In genomic region chr7:24931787-24932186, GRCh38 we compare ENCODE assay signal across 27 cellular contexts. TPM values are rescaled to one million over a fixed set of nuclear protein-coding genes. Genes with fewer than 3 reads are reported as not detected.
DNase-seq lines count a peak whose midpoint lies in the region; ATAC-seq, FAIRE-seq and TF ChIP-seq lines count a peak whose summit lies in the region.
"Had no signal": no experiment of that assay in that cellular context is flagged by ENCODE, and none has a peak within 500 bp of the region (broad histone marks: within the 10 kb centered on the region; RNA-seq: fewer than 3 reads in every experiment).

No MANE protein-coding gene starts in this region.

- H3K27me3 Mint-ChIP-seq in GM23338 (ENCODE audit: insufficient read depth, low read depth, poor library complexity) (peaks cover 4% of the 10 kb centered on the region), endothelial cell (ENCODE audit: unreplicated experiment) (no peaks in the 10 kb centered on the region)
- H3K27me3 Mint-ChIP-seq: CD4-positive, alpha-beta memory T cell; T-cell had no signal

- H3K27me3 ChIP-seq in GM23338 (ENCODE audit: insufficient read depth) (no peaks in the 10 kb centered on the region), Karpas-422 (ENCODE audit: low read length) (no peaks in the 10 kb centered on the region), K562 (ENCODE audit: control insufficient read depth in 2 of 2, insufficient read depth in 2 of 2, low read length in 2 of 2) (no peaks in the 10 kb centered on the region), parathyroid adenoma (ENCODE audit: control insufficient read depth, insufficient read depth, low read length) (no peaks in the 10 kb centered on the region), tibial artery (no peaks in the 10 kb centered on the region)
- H3K27me3 ChIP-seq: MG63 had no signal

- TF ChIP-seq CTCF in GM23338 (conservative IDR thresholded peaks at IDR 0.05; ENCODE audit: low read depth in 2 of 2) (no peak), K562 (IDR thresholded peaks at IDR 0.05 in 2 of 3, conservative IDR thresholded peaks at IDR 0.05 in 1 of 3; ENCODE audit: insufficient read depth in 2 of 3, low read depth in 1 of 3, low read length in 3 of 3) (no peak), parathyroid adenoma (IDR thresholded peaks at IDR 0.05) (no peak), tibial artery (IDR thresholded peaks at IDR 0.05) (no peak), endothelial cell (IDR thresholded peaks at IDR 0.05; ENCODE audit: unreplicated experiment) (no peak)

- POLR2A ChIA-PET in K562 (lab: Yijun Ruan, JAX): interaction anchor here (0.7 to 2.2 kb wide), 4 partner anchors 9 to 14 kb away, joined by 3 to 8 read pairs (median 4); no protein-coding TSS in a partner anchor

- H3K4me2 ChIP-seq in GM23338 (peak overlapping the region; percentile 24; the same call in 1 of the 2 replicates), Karpas-422 (ENCODE audit: low read depth, low read length, poor library complexity, severe bottlenecking) (peak overlapping the region; percentile 82), K562 (ENCODE audit: insufficient read depth, low read length) (peak overlapping the region; percentile 27; the same call in 1 of the 2 replicates), parathyroid adenoma (ENCODE audit: low read length) (no peak overlapping the region)

- TF ChIP-seq RAD21 in K562 (CRISPR knock-in tag; conservative IDR thresholded peaks at IDR 0.05 in 1 of 2, IDR thresholded peaks at IDR 0.05 in 1 of 2): no peak

- H3K4me3 ChIP-seq in GM23338 (no peak overlapping the region), Karpas-422 (ENCODE audit: low read length) (no peak overlapping the region), K562 (no peak overlapping the region), parathyroid adenoma (ENCODE audit: low read depth, low read length) (no peak overlapping the region), tibial artery (no peak overlapping the region)
- H3K4me3 ChIP-seq: HAP-1, MG63 had no signal

- H3K9ac ChIP-seq in Karpas-422 (ENCODE audit: low read length): no peak overlapping the region
- H3K9ac ChIP-seq in K562 (ENCODE audit: insufficient read depth in 1 of 2, low read depth in 2 of 2, low read length in 2 of 2): no peak overlapping the region; a peak in 1 of 4 replicates
- no peak overlapping the region for H3K9ac ChIP-seq in parathyroid adenoma

- H3K9me2 ChIP-seq in GM23338 (ENCODE audit: insufficient read depth) (no peaks in the 10 kb centered on the region), Karpas-422 (replicated peaks; ENCODE audit: insufficient read depth, low read length) (no peaks in the 10 kb centered on the region)

- no peak overlapping the region for H3K4me3 Mint-ChIP-seq in GM23338
- H3K4me3 Mint-ChIP-seq in endothelial cell (ENCODE audit: unreplicated experiment): no peak overlapping the region
- H3K4me3 Mint-ChIP-seq: T-cell had no signal

- peak; percentile 77 for ATAC-seq in GM23338
- peak; percentile 73 for ATAC-seq in K562
- ATAC-seq in HG02884 (IDR thresholded peaks at IDR 0.05; ENCODE audit: unreplicated experiment): no peak
- ATAC-seq: HepG2, Panc1, T-cell had no signal

- H3K27ac ChIP-seq in GM23338 (ENCODE audit: low read depth) (no peak overlapping the region), Karpas-422 (ENCODE audit: low read length) (peak overlapping the region; percentile 91), K562 (ENCODE audit: extremely low read depth, low read depth, low read length) (peak overlapping the region; percentile 15; the same call in 1 of the 3 replicates), parathyroid adenoma (peak overlapping the region; percentile 72), tibial artery (no peak overlapping the region)
- H3K27ac ChIP-seq: RWPE1 had no signal

- H3K4me1 ChIP-seq in GM23338 (ENCODE audit: insufficient read depth) (peaks cover 34% of the 10 kb centered on the region), Karpas-422 (ENCODE audit: low read length) (peaks cover 97% of the 10 kb centered on the region), K562 (replicated peaks in 1 of 2; ENCODE audit: control insufficient read depth in 2 of 2, insufficient read depth in 2 of 2, low read length in 2 of 2) (peaks cover 0 to 30% of the 10 kb centered on the region in 2 experiments; a peak in 2 of 5 replicates), parathyroid adenoma (peaks cover 66% of the 10 kb centered on the region), tibial artery (peaks cover 0 to 12% (median 6%) of the 10 kb centered on the region in 4 donors)

- H3K9me1 ChIP-seq in K562 (ENCODE audit: control insufficient read depth, insufficient read depth, low read length): no peaks in the 10 kb centered on the region

- CTCF ChIA-PET in K562 (lab: Yijun Ruan, JAX; ENCODE audit: low intra/inter-chr PET ratio): no interaction called here

- no peaks in the 10 kb centered on the region for H3K36me3 ChIP-seq in GM23338 (ENCODE audit: insufficient read depth)
- H3K36me3 ChIP-seq in Karpas-422 (ENCODE audit: insufficient read depth, low read length): peaks cover 34% of the 10 kb centered on the region
- H3K36me3 ChIP-seq in K562 (ENCODE audit: control insufficient read depth, insufficient read depth, low read length): 0 out of 3 replicates have a peak, but pooled peaks cover 2% of the 10 kb centered on the region
- no peaks in the 10 kb centered on the region for H3K36me3 ChIP-seq in parathyroid adenoma (ENCODE audit: control insufficient read depth, insufficient read depth, low read length)
- no peaks in the 10 kb centered on the region for H3K36me3 ChIP-seq in tibial artery
- H3K36me3 ChIP-seq: HAP-1, MG63 had no signal

- peak; percentile 29 for FAIRE-seq in K562 (lab: Jason Lieb, UNC)
- FAIRE-seq: A204.1, GM12892, HepG2 had no signal

- no peak overlapping the region for H2AFZ ChIP-seq in GM23338
- H2AFZ ChIP-seq in Karpas-422 (ENCODE audit: low read length): no peak overlapping the region
- no peak overlapping the region for H2AFZ ChIP-seq in K562 (ENCODE audit: low read depth, low read length)
- H2AFZ ChIP-seq in parathyroid adenoma: no peak overlapping the region

- DNase-seq in GM23338 (ENCODE audit: low spot score) (peak; percentile 32), Karpas-422 (no peak), K562 (ENCODE audit: extremely low read depth in 1 of 4, low spot score in 3 of 4) (peak in 2 of 4 experiments; percentile 34 to 41), tibial artery (no peak), endothelial cell (ENCODE audit: low spot score) (no peak), NCI-H1436 treated with DMSO at 0.1 percent for 48 hours (lab: John Stamatoyannopoulos, UW) (no peak)
- DNase-seq: C1 segment of cervical spinal cord; CD4-positive, alpha-beta memory T cell; COR-L47; GDM1; MG63; NCI-H1105 treated with DMSO at 0.1 percent for 48 hours; NCI-H2029; NCI-H446; NCI-H526; NCI-H82; NK-92 treated with Interleukin-12 subunit alpha and Interleukin-12 subunit beta, amount 100 ng/mL, for 24 hours; SHP77; T-cell had no signal

- 15% methylated on average over 2 of the region's 2 CpGs for WGBS in K562 (ENCODE audit: insufficient coverage, low coverage, missing lambda C conversion rate)

- no peaks in the 10 kb centered on the region for H3K9me3 ChIP-seq in Karpas-422 (ENCODE audit: low read length)
- H3K9me3 ChIP-seq in K562 (replicated peaks; ENCODE audit: control insufficient read depth, insufficient read depth, low read depth, low read length): no peaks in the 10 kb centered on the region
- H3K9me3 ChIP-seq in parathyroid adenoma (ENCODE audit: control insufficient read depth, low read length): no peaks in the 10 kb centered on the region
- H3K9me3 ChIP-seq in tibial artery: no peaks in the 10 kb centered on the region
- H3K9me3 ChIP-seq: HAP-1, MG63 had no signal

- in situ Hi-C loops in K562 (cut with MboI): no loop called here

- no peaks in the 10 kb centered on the region for H3F3A ChIP-seq in GM23338 (replicated peaks; ENCODE audit: low read depth)

- TF ChIP-seq POLR2A in K562 (conservative IDR thresholded peaks at IDR 0.05): no peak

- no peaks in the 10 kb centered on the region for H4K20me1 ChIP-seq in GM23338 (replicated peaks; ENCODE audit: insufficient read depth)
- H4K20me1 ChIP-seq in Karpas-422 (ENCODE audit: insufficient read depth, low read depth, low read length): peaks cover 52% of the 10 kb centered on the region
- H4K20me1 ChIP-seq in K562 (replicated peaks; ENCODE audit: control insufficient read depth, insufficient read depth, low read length): no peaks in the 10 kb centered on the region

- H3K27ac Mint-ChIP-seq in GM23338 (peak overlapping the region; percentile 30), endothelial cell (ENCODE audit: unreplicated experiment) (no peak overlapping the region)
- H3K27ac Mint-ChIP-seq: T-cell had no signal

- peaks cover 37% of the 10 kb centered on the region for H3K4me1 Mint-ChIP-seq in GM23338
- no peaks in the 10 kb centered on the region for H3K4me1 Mint-ChIP-seq in endothelial cell (ENCODE audit: unreplicated experiment)

- TF ChIP-seq EP300 in K562 (IDR thresholded peaks at IDR 0.05; ENCODE audit: low read length): no peak

- H3K79me2 ChIP-seq in GM23338 (replicated peaks; ENCODE audit: insufficient read depth): peaks cover 13% of the 10 kb centered on the region; the same call in 1 of the 2 replicates
- H3K79me2 ChIP-seq in Karpas-422 (ENCODE audit: low read length): peaks cover 99% of the 10 kb centered on the region
- peaks cover 90% of the 10 kb centered on the region for H3K79me2 ChIP-seq in K562 (ENCODE audit: control insufficient read depth, insufficient read depth, low read length)
- peaks cover 8% of the 10 kb centered on the region for H3K79me2 ChIP-seq in parathyroid adenoma

- H3K36me3 Mint-ChIP-seq in GM23338 (ENCODE audit: low read depth): peaks cover 11% of the 10 kb centered on the region; the same call in 2 of the 3 replicates
- H3K36me3 Mint-ChIP-seq in endothelial cell (ENCODE audit: low read depth, unreplicated experiment): no peaks in the 10 kb centered on the region

- intact Hi-C loops in K562 (cut with micrococcal nuclease): loop anchor here (5.0 kb wide), 1 partner anchor 41 kb away; no protein-coding TSS in a partner anchor
- intact Hi-C loops in tibial artery (cut with DNase I; ENCODE audit: low total_unique reads): no loop called here

- no TSS peak for BruUV-seq in K562 (replicated peaks; lab: Mats Ljungman, UMichigan)

- H3K9me3 Mint-ChIP-seq in GM23338 (peaks cover 6% of the 10 kb centered on the region; the same call in 2 of the 3 replicates), endothelial cell (ENCODE audit: unreplicated experiment) (no peaks in the 10 kb centered on the region)
- H3K9me3 Mint-ChIP-seq: CD4-positive, alpha-beta memory T cell; T-cell had no signal

RNA-seq across cellular contexts. Expression of gene OSBPL3, which starts 48.2 kb away (rescaled TPM):
- total RNA-seq in GM23338 (2014; rRNA removed; shearing (Covaris generic)): 13.4 and 15.7 TPM in 2 replicates
- polyA plus RNA-seq in GM23338 (2016; fragmentation: Nextera tagmentation; extraction: Ambion mirVana) (7.2 and 9.3 TPM in 2 replicates), K562 (2011; rRNA removed) (23.8 and 34.0 TPM in 2 replicates), K562 (2014; fragmentation: Illumina TruSeq; extraction: Trizol) (24.9 and 29.9 TPM in 2 replicates), K562 (2014; fragmentation: Nextera tagmentation; extraction: Ambion mirVana) (1 to 10 TPM; 4.8 to 6.8 TPM), K562 (2014; rRNA removed) (20.3 and 21.2 TPM in 2 replicates)
- 120 and 149 TPM in 2 replicates for total RNA-seq in Karpas-422 (2014; rRNA removed; shearing (Covaris generic); ENCODE audit: low replicate concordance)
- total RNA-seq in K562 (2011; cell fraction: chromatin; rRNA removed; ENCODE audit: low replicate concordance): 124 and 131 TPM in 2 replicates
- total RNA-seq in K562 (2011; cell fraction: nucleolus; rRNA removed): 33.5 and 46.1 TPM in 2 replicates
- 48.8 and 79.4 TPM in 2 replicates for total RNA-seq in K562 (2011; cell fraction: nucleoplasm; rRNA removed)
- total RNA-seq in K562 (2014; rRNA removed) (16.3 and 22.1 TPM in 2 replicates), K562 (2014; rRNA removed; fragmentation: Illumina TruSeq; extraction: Trizol) (33.4 and 39.0 TPM in 2 replicates), K562 (2015; rRNA removed; fragmentation: Illumina TruSeq; extraction: Trizol) (25.4 and 26.5 TPM in 2 replicates), K562 (2021) (35.0 and 37.2 TPM in 2 replicates), endothelial cell (ENCODE audit: unreplicated experiment) (3.1 TPM)
- polyA plus RNA-seq in K562 (2011; cell fraction: cytosol; rRNA removed): 7.9 and 9.7 TPM in 2 replicates
- polyA plus RNA-seq in K562 (2011; cell fraction: nucleus; rRNA removed): 50.5 and 63.2 TPM in 2 replicates
- polyA plus RNA-seq in K562 (2012): 13.1 and 17.7 TPM in 2 replicates
- polyA minus RNA-seq in K562 (2011; rRNA and poly(A)+ RNA removed): 70.4 and 71.2 TPM in 2 replicates
- polyA minus RNA-seq in K562 (2011; cell fraction: cytosol; rRNA and poly(A)+ RNA removed): 20.3 and 33.0 TPM in 2 replicates
- polyA minus RNA-seq in K562 (2011; cell fraction: nucleus; rRNA and poly(A)+ RNA removed): 46.0 and 48.3 TPM in 2 replicates

Comparison
In these comparisons a context has a peak if more than half of its experiments do, and no peak if none do; other contexts are left out.
1. H3K27ac ChIP-seq: peak in Karpas-422 (single experiment), K562 (single experiment) and parathyroid adenoma (single experiment); none in GM23338 (single experiment) and tibial artery (0 of 2).